In genomic region chr1:168179411-168180147, GRCh38 we compare ENCODE assay signal across 9 cellular contexts. TPM values are rescaled to one million over a fixed set of nuclear protein-coding genes. Genes with fewer than 3 reads are reported as not detected.
A peak's percentile ranks its signal among the peaks of the same experiment; 100 is the strongest.
DNase-seq lines count a peak whose midpoint lies in the region; TF ChIP-seq lines count a peak whose summit lies in the region.
"Had no signal": no experiment of that assay in that cellular context is flagged by ENCODE, and none has a peak within 500 bp of the region (broad histone marks: within the 10 kb centered on the region; RNA-seq: fewer than 3 reads in every experiment).

No MANE protein-coding gene starts in this region.

- TF ChIP-seq POLR2A in adrenal gland (IDR thresholded peaks at IDR 0.05) = no peak
- TF ChIP-seq POLR2A in testis (IDR thresholded peaks at IDR 0.05) = no peak

- intact Hi-C loops in adrenal gland (cut with DNase I) (no loop called here), testis (cut with DNase I; ENCODE audit: low total_unique reads) (no loop called here)

- peak overlapping the region; percentile 63 to 95 (median 88) for H3K27ac ChIP-seq in adrenal gland
- H3K27ac ChIP-seq in testis = peak overlapping the region; percentile 92 to 95

- H3K9me3 ChIP-seq in adrenal gland (replicated peaks in 1 of 3) (no peaks in the 10 kb centered on the region), testis (no peaks in the 10 kb centered on the region)

- H3K4me1 Mint-ChIP-seq in T-helper 2 cell treated with Interferon-gamma antibody and Interleukin-4, amounts not matched to agents 5 μg/mL and 100 μg/mL, for 36 hours (ENCODE audit: low read depth) = peaks cover 5% of the 10 kb centered on the region

- TF ChIP-seq CTCF in adrenal gland (IDR thresholded peaks at IDR 0.05) (no peak), testis (IDR thresholded peaks at IDR 0.05) (no peak)

- no peak overlapping the region for H3K4me3 Mint-ChIP-seq in T-helper 2 cell treated with Interferon-gamma antibody and Interleukin-4, amounts not matched to agents 5 μg/mL and 100 μg/mL, for 36 hours
- H3K4me3 Mint-ChIP-seq: activated naive CD4-positive, alpha-beta T cell treated with anti-CD3 and anti-CD28 coated beads, Interleukin-2, amount 50 U/mL, for 24 hours had no signal

- no peaks in the 10 kb centered on the region for H3K9me3 Mint-ChIP-seq in T-helper 2 cell treated with Interferon-gamma antibody and Interleukin-4, amounts not matched to agents 5 μg/mL and 100 μg/mL, for 36 hours
- H3K9me3 Mint-ChIP-seq: activated naive CD4-positive, alpha-beta T cell treated with anti-CD3 and anti-CD28 coated beads, Interleukin-2, amount 50 U/mL, for 24 hours had no signal

- H3K27me3 ChIP-seq in adrenal gland (no peaks in the 10 kb centered on the region), testis (no peaks in the 10 kb centered on the region)

- no peak overlapping the region for H3K27ac Mint-ChIP-seq in T-helper 2 cell treated with Interferon-gamma antibody and Interleukin-4, amounts not matched to agents 5 μg/mL and 100 μg/mL, for 36 hours
- H3K27ac Mint-ChIP-seq: activated naive CD4-positive, alpha-beta T cell treated with anti-CD3 and anti-CD28 coated beads, Interleukin-2, amount 50 U/mL, for 24 hours had no signal

- WGBS in adrenal gland, 4 donors = 3 to 5% (median 4%) methylated on average over 19 to 20 of the region's 20 CpGs
- WGBS in testis, 2 donors = 2 to 3% methylated on average over 20 of the region's 20 CpGs

- DNase-seq in NCI-H1417 (lab: John Stamatoyannopoulos, UW) (peak; percentile 37 to 63 (median 61)), NCI-H1417 treated with DMSO at 0.1 percent for 48 hours (lab: John Stamatoyannopoulos, UW) (no peak), adrenal gland (no peak), iris pigment epithelial cell (ENCODE audit: low read depth) (peak; percentile 27), testis (peak; percentile 26), MV-4-11 (lab: John Stamatoyannopoulos, UW) (no peak)
- peak; percentile 27 for DNase-seq in Jurkat, Clone E6-1 (ENCODE audit: low read depth, low spot score)
- DNase-seq in T-helper 2 cell treated with Interferon-gamma antibody and Interleukin-4, amounts not matched to agents 5 μg/mL and 100 μg/mL, for 36 hours (ENCODE audit: low spot score) = no peak

- peaks cover 5% of the 10 kb centered on the region for H3K36me3 Mint-ChIP-seq in T-helper 2 cell treated with Interferon-gamma antibody and Interleukin-4, amounts not matched to agents 5 μg/mL and 100 μg/mL, for 36 hours (ENCODE audit: low read depth)
- H3K36me3 Mint-ChIP-seq: activated naive CD4-positive, alpha-beta T cell treated with anti-CD3 and anti-CD28 coated beads, Interleukin-2, amount 50 U/mL, for 24 hours had no signal

- H3K4me1 ChIP-seq in adrenal gland (replicated peaks in 1 of 2) (peaks cover 0 to 12% of the 10 kb centered on the region in 2 donors), testis (peaks cover 3% of the 10 kb centered on the region)

- peak overlapping the region; percentile 93 for H3K4me3 ChIP-seq in Jurkat, Clone E6-1 (ENCODE audit: low read length)
- H3K4me3 ChIP-seq in adrenal gland (peak overlapping the region; percentile 31 to 91 (median 64)), testis (peak overlapping the region; percentile 86 to 96)

- H3K27me3 Mint-ChIP-seq in T-helper 2 cell treated with Interferon-gamma antibody and Interleukin-4, amounts not matched to agents 5 μg/mL and 100 μg/mL, for 36 hours (ENCODE audit: low read depth) = peaks cover 3% of the 10 kb centered on the region
- H3K27me3 Mint-ChIP-seq: activated naive CD4-positive, alpha-beta T cell treated with anti-CD3 and anti-CD28 coated beads, Interleukin-2, amount 50 U/mL, for 24 hours had no signal

- H3K36me3 ChIP-seq in adrenal gland (replicated peaks in 1 of 2) = no peaks in the 10 kb centered on the region
- H3K36me3 ChIP-seq in testis (ENCODE audit: low read depth, missing control alignments) = no peaks in the 10 kb centered on the region

RNA-seq across cellular contexts. Expression of gene TIPRL, which starts 0.8 kb away (rescaled TPM):
- polyA plus RNA-seq in Jurkat, Clone E6-1 (2012; ENCODE audit: insufficient read depth, insufficient read length) = 84.9 TPM
- total RNA-seq in adrenal gland (10 to 100 TPM; 13.6 to 33.2 (median 28.3) TPM), testis (10 to 100 TPM; 19.8 to 23.5 TPM)
- polyA plus RNA-seq in adrenal gland (10 to 100 TPM in 1 of 3 donors, 1 to 10 TPM in 2; 9.3 to 59.3 (median 9.6) TPM), testis (ENCODE audit: insufficient read depth, low read depth, low replicate concordance) (44.6 TPM)

RNA-seq across cellular contexts. Expression of gene GPR161, which starts 42.8 kb away (rescaled TPM):
- polyA plus RNA-seq in Jurkat, Clone E6-1 (2012; ENCODE audit: insufficient read depth, insufficient read length) = 7.8 TPM
- total RNA-seq in adrenal gland (1 to 10 TPM; 1.9 to 4.8 (median 3.5) TPM), testis (1 to 10 TPM; 6.1 to 6.7 TPM)
- polyA plus RNA-seq in adrenal gland (1 to 10 TPM in 2 of 3 donors, under 1 TPM in 1; 0.75 to 1.9 (median 1.9) TPM), testis (ENCODE audit: insufficient read depth, low read depth, low replicate concordance) (3.7 TPM)

RNA-seq across cellular contexts. Expression of gene SFT2D2, which starts 46.2 kb away (rescaled TPM):
- 6.9 TPM for polyA plus RNA-seq in Jurkat, Clone E6-1 (2012; ENCODE audit: insufficient read depth, insufficient read length)
- 10 to 100 TPM; 31.2 to 69.9 (median 47.0) TPM for total RNA-seq in adrenal gland
- polyA plus RNA-seq in adrenal gland = 1 to 10 TPM; 3.5 to 9.4 (median 4.1) TPM
- total RNA-seq in testis = 10 to 100 TPM; 59.4 to 62.2 TPM
- polyA plus RNA-seq in testis (ENCODE audit: insufficient read depth, low read depth, low replicate concordance) = 34.5 TPM

Comparison
In these comparisons a context has a peak if more than half of its experiments do, and no peak if none do; other contexts are left out.
1. DNase-seq: peak in NCI-H1417 (3 of 3), Jurkat, Clone E6-1 (single experiment), iris pigment epithelial cell (single experiment) and testis (single experiment); none in NCI-H1417 treated with DMSO at 0.1 percent for 48 hours (single experiment), adrenal gland (0 of 7), MV-4-11 (single experiment) and T-helper 2 cell treated with Interferon-gamma antibody and Interleukin-4, amounts not matched to agents 5 μg/mL and 100 μg/mL, for 36 hours (single experiment).
2. Peak in every context shown above with its lines, with median percentiles within 50 percentile points of each other: H3K4me3 ChIP-seq.